Comparison of ENCODE assay signal across 25 cellular contexts in genomic region chr7:142250705-142251104, GRCh38. TPM values are rescaled to one million over a fixed set of nuclear protein-coding genes. Genes with fewer than 3 reads are reported as not detected.
A peak's percentile ranks its signal among the peaks of the same experiment; 100 is the strongest.
DNase-seq lines count a peak whose midpoint lies in the region; ATAC-seq and TF ChIP-seq lines count a peak whose summit lies in the region.
"Had no signal": no experiment of that assay in that cellular context is flagged by ENCODE, and none has a peak within 500 bp of the region (broad histone marks: within the 10 kb centered on the region; RNA-seq: fewer than 3 reads in every experiment).

No MANE protein-coding gene starts in this region.

- no peak for ATAC-seq in psoas muscle
- ATAC-seq: A549, HepG2, PC-3 had no signal

- H3K36me3 ChIP-seq in SJCRH30 = no peaks in the 10 kb centered on the region
- no peaks in the 10 kb centered on the region for H3K36me3 ChIP-seq in psoas muscle (ENCODE audit: insufficient read depth in 1 of 2, low read depth in 1 of 2)
- H3K36me3 ChIP-seq in esophagus squamous epithelium = no peaks in the 10 kb centered on the region

- WGBS in psoas muscle, 3 donors = 50 to 54% (median 51%) methylated on average over 2 of the region's 2 CpGs
- WGBS in esophagus squamous epithelium, 2 donors = 65 to 67% methylated on average over 2 of the region's 2 CpGs

- DNase-seq in ELF-1 (ENCODE audit: low read depth, low spot score) (peak; percentile 1), SJCRH30 (peak; percentile 19 to 27), glomerular visceral epithelial cell (ENCODE audit: extremely low spot score) (peak; percentile 47), psoas muscle (no peak), esophagus squamous epithelium (lab: John Stamatoyannopoulos, UW) (no peak), NCI-H1436 treated with DMSO at 0.1 percent for 48 hours (lab: John Stamatoyannopoulos, UW) (no peak)
- no peak for DNase-seq in activated CD8-positive, alpha-beta memory T cell treated with anti-CD3 and anti-CD28 coated beads, Interleukin-2, amount 50 U/mL, for 4 hours
- DNase-seq: C1 segment of cervical spinal cord; CD4-positive, alpha-beta memory T cell; COR-L47; GF-D8; H9; Karpas-422; MV-4-11; NCI-H1105 treated with DMSO at 0.1 percent for 48 hours; NCI-H2029; NCI-H446; NCI-H524 treated with DMSO at 0.1 percent for 48 hours; NCI-H774; PC-3 had no signal

- TF ChIP-seq CTCF in psoas muscle (IDR thresholded peaks at IDR 0.05) (no peak), esophagus squamous epithelium (IDR thresholded peaks at IDR 0.05) (no peak)

- TF ChIP-seq POLR2A in esophagus squamous epithelium (IDR thresholded peaks at IDR 0.05) = no peak

- H3K9me3 ChIP-seq in SJCRH30 (replicated peaks) (no peaks in the 10 kb centered on the region), psoas muscle (no peaks in the 10 kb centered on the region), esophagus squamous epithelium (no peaks in the 10 kb centered on the region)
- H3K9me3 ChIP-seq: A549 had no signal

- H3K27ac ChIP-seq in SJCRH30 (peak overlapping the region; percentile 39), psoas muscle (no peak overlapping the region), esophagus squamous epithelium (no peak overlapping the region)
- H3K27ac ChIP-seq: A549, HL-60 had no signal

- H3K4me3 ChIP-seq in SJCRH30 (no peak overlapping the region), psoas muscle (no peak overlapping the region), esophagus squamous epithelium (no peak overlapping the region)
- H3K4me3 ChIP-seq: A549 had no signal

- intact Hi-C loops in psoas muscle (cut with DNase I) = no loop called here
- intact Hi-C loops in esophagus squamous epithelium (cut with DNase I) = no loop called here

- H3K27me3 ChIP-seq in SJCRH30 (no peaks in the 10 kb centered on the region), psoas muscle (ENCODE audit: insufficient read depth in 3 of 3, low read length in 2 of 3) (no peaks in the 10 kb centered on the region), esophagus squamous epithelium (no peaks in the 10 kb centered on the region)

- H3K4me1 ChIP-seq in SJCRH30 (peaks cover 30% of the 10 kb centered on the region), psoas muscle (no peaks in the 10 kb centered on the region), esophagus squamous epithelium (no peaks in the 10 kb centered on the region)
- H3K4me1 ChIP-seq: A549 had no signal

RNA-seq across cellular contexts. Expression of gene PRSS58, which starts 7.2 kb away (rescaled TPM):
- total RNA-seq in SJCRH30 (2014; rRNA removed; shearing (Covaris generic)) = not detected in 2 replicates
- total RNA-seq in psoas muscle (not detected), esophagus squamous epithelium (not detected)
- polyA plus RNA-seq in psoas muscle = not detected
- total RNA-seq: CD4-positive, alpha-beta memory T cell; H9; HepG2; HT-29; MCF 10A; PC-3 had no signal
- polyA plus RNA-seq: A549; CD4-positive, alpha-beta memory T cell; HepG2 had no signal

Comparison
In these comparisons a context has a peak if more than half of its experiments do, and no peak if none do; other contexts are left out.
1. DNase-seq: peak in ELF-1 (single experiment), SJCRH30 (2 of 2) and glomerular visceral epithelial cell (single experiment); none in activated CD8-positive, alpha-beta memory T cell treated with anti-CD3 and anti-CD28 coated beads, Interleukin-2, amount 50 U/mL, for 4 hours (single experiment), psoas muscle (0 of 2), esophagus squamous epithelium (single experiment) and NCI-H1436 treated with DMSO at 0.1 percent for 48 hours (single experiment).